Comparison of ENCODE assay signal across 13 cellular contexts in the genomic region with DNA sequence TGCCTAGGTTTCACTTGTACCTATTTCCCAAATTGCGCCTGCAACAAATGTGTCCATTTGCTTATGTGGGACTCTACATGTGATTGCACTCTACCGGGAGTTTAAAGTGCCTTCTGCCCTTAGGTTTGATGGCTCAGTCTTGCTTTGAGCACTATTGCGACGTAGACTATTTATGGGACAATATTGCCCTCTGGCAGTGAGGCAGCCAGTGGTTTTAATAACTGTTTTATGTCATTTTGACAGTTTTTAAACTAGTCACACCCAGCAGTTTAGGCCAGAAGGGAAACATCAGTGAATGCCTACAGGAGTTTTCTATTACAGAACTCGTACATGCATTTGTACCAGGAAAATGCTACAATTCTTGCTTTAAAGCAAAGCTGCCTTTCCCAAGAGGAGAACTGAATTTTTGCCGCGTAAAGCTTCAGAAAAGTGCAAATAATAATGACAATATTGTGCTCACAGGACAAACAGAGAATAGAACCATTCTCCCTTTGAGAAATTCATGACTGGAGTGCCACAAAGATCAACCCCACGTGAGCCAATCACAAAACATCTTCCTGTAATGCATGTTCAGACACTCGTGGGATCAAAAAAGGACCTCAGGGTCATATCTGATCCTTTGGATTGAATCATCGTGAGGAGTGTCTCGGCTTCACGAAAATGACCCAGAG.
DNase-seq lines count a peak whose midpoint lies in the region; ATAC-seq and TF ChIP-seq lines count a peak whose summit lies in the region.
"Had no signal": no experiment of that assay in that cellular context is flagged by ENCODE, and none has a peak within 500 bp of the region (broad histone marks: within the 10 kb centered on the region; RNA-seq: fewer than 3 reads in every experiment).

No MANE protein-coding gene starts in this region.

- no peak overlapping the region for H2AFZ ChIP-seq in DND-41 (ENCODE audit: low read depth, low read length)

- H3K27ac Mint-ChIP-seq in osteocyte (ENCODE audit: unreplicated experiment) (no peak overlapping the region), Calu3 (ENCODE audit: unreplicated experiment) (no peak overlapping the region)

- no peaks in the 10 kb centered on the region for H3K27me3 ChIP-seq in DND-41 (ENCODE audit: insufficient read depth, low read length, poor library complexity)
- H3K27me3 ChIP-seq: esophagus muscularis mucosa, ovary, suprapubic skin had no signal

- H3K27me3 Mint-ChIP-seq in osteocyte (ENCODE audit: unreplicated experiment), result no peaks in the 10 kb centered on the region
- no peaks in the 10 kb centered on the region for H3K27me3 Mint-ChIP-seq in Calu3 (ENCODE audit: unreplicated experiment)

- H3K36me3 Mint-ChIP-seq in osteocyte (ENCODE audit: unreplicated experiment) (no peaks in the 10 kb centered on the region), Calu3 (ENCODE audit: insufficient read depth, unreplicated experiment) (no peaks in the 10 kb centered on the region)

- intact Hi-C loops in Calu3 (cut with micrococcal nuclease; ENCODE audit: unreplicated experiment), result no loop called here

- H3K9me3 ChIP-seq in DND-41 (ENCODE audit: insufficient read depth, low read length, severe bottlenecking), result no peaks in the 10 kb centered on the region
- H3K9me3 ChIP-seq: esophagus muscularis mucosa, ovary, suprapubic skin had no signal

- no peak overlapping the region for H3K9ac ChIP-seq in DND-41 (ENCODE audit: low read depth, low read length)

- no peak overlapping the region for H3K4me3 ChIP-seq in DND-41 (ENCODE audit: low read depth in 1 of 2, low read length in 2 of 2)
- H3K4me3 ChIP-seq in epithelial cell of esophagus (ENCODE audit: low read length), result no peak overlapping the region
- H3K4me3 ChIP-seq: esophagus muscularis mucosa, ovary, suprapubic skin had no signal

- no peak overlapping the region for H3K4me2 ChIP-seq in DND-41 (ENCODE audit: insufficient read depth, low read length)

- H3K79me2 ChIP-seq in DND-41 (ENCODE audit: insufficient read depth, low read length), result no peaks in the 10 kb centered on the region

- CTCF ChIA-PET in Calu3 (lab: Charles Lee), result no interaction called here

- TF ChIP-seq CTCF in DND-41 (IDR thresholded peaks at IDR 0.05; ENCODE audit: borderline replicate concordance, extremely low read depth, low read length, poor library complexity, severe bottlenecking) (peak; percentile 12), epithelial cell of esophagus (IDR thresholded peaks at IDR 0.05; ENCODE audit: insufficient read depth, low read depth, low read length, missing control alignments) (no peak), osteocyte (IDR thresholded peaks at IDR 0.05) (peak; percentile 53), Calu3 (IDR thresholded peaks at IDR 0.05; ENCODE audit: unreplicated experiment) (no peak)

- H4K20me1 ChIP-seq in DND-41 (ENCODE audit: insufficient read depth, low read length), result no peaks in the 10 kb centered on the region

- H3K4me3 Mint-ChIP-seq in osteocyte (ENCODE audit: unreplicated experiment) (no peak overlapping the region), Calu3 (ENCODE audit: low read depth, unreplicated experiment) (no peak overlapping the region)

- no TSS peak for BruUV-seq in Calu3 (replicated peaks; lab: Mats Ljungman, UMichigan)

- no peak for DNase-seq in DND-41
- peak; percentile 21 for DNase-seq in NCI-H524 treated with DMSO at 0.1 percent for 48 hours (lab: John Stamatoyannopoulos, UW)
- peak; percentile 12 for DNase-seq in epithelial cell of esophagus (ENCODE audit: low read depth)
- DNase-seq in osteocyte (ENCODE audit: extremely low spot score, unreplicated experiment), result no peak
- no peak for DNase-seq in Calu3
- DNase-seq in iPS-NIHi7 (ENCODE audit: extremely low spot score), result no peak
- DNase-seq in HK-2 (ENCODE audit: unreplicated experiment), result no peak
- DNase-seq in NCI-H82 (lab: John Stamatoyannopoulos, UW), result no peak
- DNase-seq: aorta, NCI-H1092, ovary had no signal

- H3K27ac ChIP-seq in DND-41 (ENCODE audit: low read length), result no peak overlapping the region
- H3K27ac ChIP-seq: esophagus muscularis mucosa, ovary, suprapubic skin had no signal

- no peaks in the 10 kb centered on the region for H3K36me3 ChIP-seq in DND-41 (ENCODE audit: insufficient read depth, low read length)
- H3K36me3 ChIP-seq: esophagus muscularis mucosa, ovary, suprapubic skin had no signal

- no peak for ATAC-seq in DND-41 (ENCODE audit: insufficient read depth, low read depth)

- H3K4me1 Mint-ChIP-seq in osteocyte (ENCODE audit: unreplicated experiment), result peaks cover 16% of the 10 kb centered on the region
- no peaks in the 10 kb centered on the region for H3K4me1 Mint-ChIP-seq in Calu3 (ENCODE audit: low read depth, unreplicated experiment)

- H3K4me1 ChIP-seq in DND-41 (ENCODE audit: insufficient read depth, low read length), result no peaks in the 10 kb centered on the region
- H3K4me1 ChIP-seq: suprapubic skin had no signal

- H3K9me3 Mint-ChIP-seq in osteocyte (ENCODE audit: unreplicated experiment) (no peaks in the 10 kb centered on the region), Calu3 (ENCODE audit: low read depth, unreplicated experiment) (no peaks in the 10 kb centered on the region)

Comparison
In these comparisons a context has a peak if more than half of its experiments do, and no peak if none do; other contexts are left out.
1. DNase-seq: peak in NCI-H524 treated with DMSO at 0.1 percent for 48 hours (single experiment) and epithelial cell of esophagus (single experiment); none in DND-41 (single experiment), osteocyte (single experiment), Calu3 (single experiment), iPS-NIHi7 (single experiment), HK-2 (single experiment) and NCI-H82 (single experiment).
2. CTCF ChIP-seq: peak in DND-41 (single experiment) and osteocyte (single experiment); none in epithelial cell of esophagus (single experiment) and Calu3 (single experiment).